1 cellular context compared by ENCODE assay signal in the genomic region with DNA sequence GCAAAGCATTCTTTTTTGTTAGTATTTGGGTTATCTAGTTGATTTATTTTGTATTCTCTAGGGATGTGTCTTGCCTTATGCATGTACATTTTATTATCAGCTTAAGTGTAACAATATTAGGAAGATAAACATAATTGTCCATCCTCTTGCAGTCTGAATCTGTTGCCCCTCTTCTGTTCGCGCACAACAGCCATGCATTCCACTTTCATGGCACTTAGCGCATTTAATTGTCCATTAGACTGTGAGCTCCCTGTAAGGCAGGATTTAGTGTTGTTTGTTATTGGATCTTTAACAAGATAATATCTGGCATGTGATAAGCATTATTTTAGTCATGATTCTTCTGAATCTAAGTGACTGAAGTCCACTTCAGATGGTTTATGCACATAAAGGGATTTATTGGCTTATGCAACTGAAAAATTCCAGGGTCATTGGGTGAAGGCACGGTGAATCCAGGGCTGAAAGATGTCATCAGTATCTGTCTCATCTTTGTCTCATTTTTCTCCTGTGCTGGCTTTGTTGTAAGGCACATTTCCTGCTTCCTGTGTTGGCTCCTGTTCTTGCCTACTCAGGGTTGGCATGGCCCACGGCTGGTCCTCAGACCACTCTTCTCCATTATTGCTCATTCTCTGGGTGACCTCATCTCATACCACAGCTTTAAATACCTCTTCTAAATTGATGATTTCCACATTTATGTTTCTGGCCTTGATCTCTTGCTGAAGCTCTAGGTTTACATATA.
TF ChIP-seq lines count a peak whose summit lies in the region.

No MANE protein-coding gene starts in this region.

TF ChIP-seq in A549, 52 proteins besides CTCF, POLR2A, EP300 and RAD21 (continued from another document):
- TF ChIP-seq, protein P1, sequence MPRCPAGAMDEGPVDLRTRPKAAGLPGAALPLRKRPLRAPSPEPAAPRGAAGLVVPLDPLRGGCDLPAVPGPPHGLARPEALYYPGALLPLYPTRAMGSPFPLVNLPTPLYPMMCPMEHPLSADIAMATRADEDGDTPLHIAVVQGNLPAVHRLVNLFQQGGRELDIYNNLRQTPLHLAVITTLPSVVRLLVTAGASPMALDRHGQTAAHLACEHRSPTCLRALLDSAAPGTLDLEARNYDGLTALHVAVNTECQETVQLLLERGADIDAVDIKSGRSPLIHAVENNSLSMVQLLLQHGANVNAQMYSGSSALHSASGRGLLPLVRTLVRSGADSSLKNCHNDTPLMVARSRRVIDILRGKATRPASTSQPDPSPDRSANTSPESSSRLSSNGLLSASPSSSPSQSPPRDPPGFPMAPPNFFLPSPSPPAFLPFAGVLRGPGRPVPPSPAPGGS (IDR thresholded peaks at IDR 0.05): peak; percentile 40; the same call in 2 of the 3 replicates
- TF ChIP-seq CEBPB (IDR thresholded peaks at IDR 0.05) (peak; percentile 81 to 96), TFCP2L1 (CRISPR knock-in tag; IDR thresholded peaks at IDR 0.05) (no peak), EHF (CRISPR knock-in tag; IDR thresholded peaks at IDR 0.05) (no peak), SREBF2 (IDR thresholded peaks at IDR 0.05) (no peak), NR3C1 (IDR thresholded peaks at IDR 0.05) (no peak), JUN (IDR thresholded peaks at IDR 0.05) (peak in 1 of 2 experiments; percentile 77; a peak in 3 of 5 replicates), RCOR1 (IDR thresholded peaks at IDR 0.05; ENCODE audit: low read depth, low read length) (no peak)
- TF ChIP-seq, protein P2, sequence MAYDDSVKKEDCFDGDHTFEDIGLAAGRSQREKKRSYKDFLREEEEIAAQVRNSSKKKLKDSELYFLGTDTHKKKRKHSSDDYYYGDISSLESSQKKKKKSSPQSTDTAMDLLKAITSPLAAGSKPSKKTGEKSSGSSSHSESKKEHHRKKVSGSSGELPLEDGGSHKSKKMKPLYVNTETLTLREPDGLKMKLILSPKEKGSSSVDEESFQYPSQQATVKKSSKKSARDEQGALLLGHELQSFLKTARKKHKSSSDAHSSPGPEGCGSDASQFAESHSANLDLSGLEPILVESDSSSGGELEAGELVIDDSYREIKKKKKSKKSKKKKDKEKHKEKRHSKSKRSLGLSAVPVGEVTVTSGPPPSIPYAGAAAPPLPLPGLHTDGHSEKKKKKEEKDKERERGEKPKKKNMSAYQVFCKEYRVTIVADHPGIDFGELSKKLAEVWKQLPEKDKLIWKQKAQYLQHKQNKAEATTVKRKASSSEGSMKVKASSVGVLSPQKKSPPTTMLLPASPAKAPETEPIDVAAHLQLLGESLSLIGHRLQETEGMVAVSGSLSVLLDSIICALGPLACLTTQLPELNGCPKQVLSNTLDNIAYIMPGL (CRISPR knock-in tag; IDR thresholded peaks at IDR 0.05; ENCODE audit: borderline replicate concordance): no peak
- TF ChIP-seq, protein P3, sequence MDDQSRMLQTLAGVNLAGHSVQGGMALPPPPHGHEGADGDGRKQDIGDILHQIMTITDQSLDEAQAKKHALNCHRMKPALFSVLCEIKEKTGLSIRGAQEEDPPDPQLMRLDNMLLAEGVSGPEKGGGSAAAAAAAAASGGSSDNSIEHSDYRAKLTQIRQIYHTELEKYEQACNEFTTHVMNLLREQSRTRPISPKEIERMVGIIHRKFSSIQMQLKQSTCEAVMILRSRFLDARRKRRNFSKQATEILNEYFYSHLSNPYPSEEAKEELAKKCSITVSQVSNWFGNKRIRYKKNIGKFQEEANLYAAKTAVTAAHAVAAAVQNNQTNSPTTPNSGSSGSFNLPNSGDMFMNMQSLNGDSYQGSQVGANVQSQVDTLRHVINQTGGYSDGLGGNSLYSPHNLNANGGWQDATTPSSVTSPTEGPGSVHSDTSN (IDR thresholded peaks at IDR 0.05): peak; percentile 78
- TF ChIP-seq, protein P4, sequence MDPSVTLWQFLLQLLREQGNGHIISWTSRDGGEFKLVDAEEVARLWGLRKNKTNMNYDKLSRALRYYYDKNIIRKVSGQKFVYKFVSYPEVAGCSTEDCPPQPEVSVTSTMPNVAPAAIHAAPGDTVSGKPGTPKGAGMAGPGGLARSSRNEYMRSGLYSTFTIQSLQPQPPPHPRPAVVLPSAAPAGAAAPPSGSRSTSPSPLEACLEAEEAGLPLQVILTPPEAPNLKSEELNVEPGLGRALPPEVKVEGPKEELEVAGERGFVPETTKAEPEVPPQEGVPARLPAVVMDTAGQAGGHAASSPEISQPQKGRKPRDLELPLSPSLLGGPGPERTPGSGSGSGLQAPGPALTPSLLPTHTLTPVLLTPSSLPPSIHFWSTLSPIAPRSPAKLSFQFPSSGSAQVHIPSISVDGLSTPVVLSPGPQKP (IDR thresholded peaks at IDR 0.05; ENCODE audit: low read depth, low read length): no peak
